Comparison of ENCODE assay signal across 8 cellular contexts in genomic region chr3:51538115-51538458, GRCh38. TPM values are rescaled to one million over a fixed set of nuclear protein-coding genes. Genes with fewer than 3 reads are reported as not detected.
DNase-seq lines count a peak whose midpoint lies in the region; ATAC-seq and TF ChIP-seq lines count a peak whose summit lies in the region.

No MANE protein-coding gene starts in this region.

- H3K4me2 ChIP-seq in Karpas-422 (ENCODE audit: low read depth, low read length, poor library complexity, severe bottlenecking): peak overlapping the region; percentile 92

- H4K20me1 ChIP-seq in Karpas-422 (ENCODE audit: insufficient read depth, low read depth, low read length): no peaks in the 10 kb centered on the region

- no peak for TF ChIP-seq CTCF in breast epithelium (IDR thresholded peaks at IDR 0.05)

- intact Hi-C loops in breast epithelium (cut with DNase I; ENCODE audit: low total_unique reads) (loop anchor here (1.0 kb wide), 1 partner anchor 37 kb away; no protein-coding TSS in a partner anchor), left colon (cut with DNase I, micrococcal nuclease) (no loop called here)

- H3K27ac ChIP-seq in Karpas-422 (ENCODE audit: low read length): peak overlapping the region; percentile 32; the same call in 1 of the 2 replicates
- peak overlapping the region; percentile 91 to 92 for H3K27ac ChIP-seq in breast epithelium
- H3K27ac ChIP-seq in substantia nigra (ENCODE audit: low read depth, low read length, poor library complexity, severe bottlenecking): peak overlapping the region; percentile 56

- H2AFZ ChIP-seq in Karpas-422 (ENCODE audit: low read length): peak overlapping the region; percentile 85

- H3K79me2 ChIP-seq in Karpas-422 (ENCODE audit: low read length): peaks cover 46% of the 10 kb centered on the region

- peak overlapping the region; percentile 94 for H3K4me3 ChIP-seq in Karpas-422 (ENCODE audit: low read length)
- H3K4me3 ChIP-seq in breast epithelium: peak overlapping the region; percentile 86 to 97 (median 93)

- peak; percentile 17 for ATAC-seq in left colon

- H3K4me1 ChIP-seq in Karpas-422 (ENCODE audit: low read length): peaks cover 32% of the 10 kb centered on the region
- H3K4me1 ChIP-seq in breast epithelium: peaks cover 3 to 6% of the 10 kb centered on the region in 2 donors

- H3K9me3 ChIP-seq in Karpas-422 (ENCODE audit: low read length) (no peaks in the 10 kb centered on the region), breast epithelium (no peaks in the 10 kb centered on the region)

- TF ChIP-seq POLR2A in breast epithelium (IDR thresholded peaks at IDR 0.05): no peak

- peaks cover 6% of the 10 kb centered on the region; the same call in 1 of the 2 replicates for H3K36me3 ChIP-seq in Karpas-422 (ENCODE audit: insufficient read depth, low read length)
- no peaks in the 10 kb centered on the region for H3K36me3 ChIP-seq in breast epithelium

- H3K9me2 ChIP-seq in Karpas-422 (replicated peaks; ENCODE audit: insufficient read depth, low read length): no peaks in the 10 kb centered on the region

- peak; percentile 51 for DNase-seq in DMS 273 (lab: John Stamatoyannopoulos, UW; ENCODE audit: unreplicated experiment)
- DNase-seq in DMS 273 treated with DMSO at 0.1 percent for 48 hours (lab: John Stamatoyannopoulos, UW): no peak
- DNase-seq in Karpas-422: peak; percentile 65
- no peak for DNase-seq in breast epithelium (ENCODE audit: low spot score in 2 of 2)
- DNase-seq in left colon: no peak
- peak in 2 of 49 donors; percentile 22 to 39 for DNase-seq in substantia nigra (lab: John Stamatoyannopoulos, UW)
- DNase-seq in NCI-H446 (lab: John Stamatoyannopoulos, UW): no peak
- DNase-seq in CD1c-positive myeloid dendritic cell (ENCODE audit: extremely low spot score): no peak

- H3K27me3 ChIP-seq in Karpas-422 (ENCODE audit: low read length) (no peaks in the 10 kb centered on the region), breast epithelium (no peaks in the 10 kb centered on the region)

- peak overlapping the region; percentile 95 for H3K9ac ChIP-seq in Karpas-422 (ENCODE audit: low read length)

RNA-seq across cellular contexts. Expression of gene RAD54L2, which starts 0.4 kb away (rescaled TPM):
- total RNA-seq in Karpas-422 (2014; rRNA removed; shearing (Covaris generic); ENCODE audit: low replicate concordance): 15.2 and 17.6 TPM in 2 replicates
- 10 to 100 TPM; 20.2 to 28.5 (median 22.6) TPM for total RNA-seq in breast epithelium
- 10 to 100 TPM; 13.9 to 16.9 TPM for total RNA-seq in left colon

RNA-seq across cellular contexts. Expression of gene DCAF1, which starts 38.3 kb away (rescaled TPM):
- 19.7 and 25.4 TPM in 2 replicates for total RNA-seq in Karpas-422 (2014; rRNA removed; shearing (Covaris generic); ENCODE audit: low replicate concordance)
- total RNA-seq in breast epithelium (10 to 100 TPM; 19.0 to 30.0 (median 22.3) TPM), left colon (10 to 100 TPM; 16.0 to 22.6 TPM)

Comparison
In these comparisons a context has a peak if more than half of its experiments do, and no peak if none do; other contexts are left out.
1. DNase-seq: peak in DMS 273 (single experiment) and Karpas-422 (single experiment); none in DMS 273 treated with DMSO at 0.1 percent for 48 hours (single experiment), breast epithelium (0 of 2), left colon (0 of 2), NCI-H446 (0 of 2) and CD1c-positive myeloid dendritic cell (single experiment).
2. H3K27ac ChIP-seq: peak in every context shown above with its lines; median percentile 92 in breast epithelium; 56 in substantia nigra; 32 in Karpas-422.